ENCODE assay signal across 8 cellular contexts in genomic region chr10:21518629-21519321, GRCh38. TPM values are rescaled to one million over a fixed set of nuclear protein-coding genes. Genes with fewer than 3 reads are reported as not detected.
DNase-seq lines count a peak whose midpoint lies in the region; ATAC-seq and TF ChIP-seq lines count a peak whose summit lies in the region.

No MANE protein-coding gene starts in this region.

- no peaks in the 10 kb centered on the region for H3K9me3 ChIP-seq in sigmoid colon

- TF ChIP-seq EP300 in sigmoid colon (IDR thresholded peaks at IDR 0.05): no peak

- TF ChIP-seq CTCF in sigmoid colon (IDR thresholded peaks at IDR 0.05): no peak

- no peak for TF ChIP-seq POLR2A in sigmoid colon (IDR thresholded peaks at IDR 0.05)

- peak; percentile 48 for ATAC-seq in Right ventricle myocardium superior (ENCODE audit: poor library complexity)
- ATAC-seq in HG02973 (IDR thresholded peaks at IDR 0.05; ENCODE audit: unreplicated experiment): no peak
- ATAC-seq in HG03196 (IDR thresholded peaks at IDR 0.05; ENCODE audit: unreplicated experiment): no peak

- DNase-seq in NCI-H2227 (lab: John Stamatoyannopoulos, UW; ENCODE audit: unreplicated experiment) (peak; percentile 51), NCI-H2227 treated with DMSO at 0.1 percent for 48 hours (lab: John Stamatoyannopoulos, UW) (no peak), UCSD-AML1 (lab: John Stamatoyannopoulos, UW; ENCODE audit: unreplicated experiment) (peak; percentile 21), Right ventricle myocardium superior (no peak), sigmoid colon (no peak), T-helper 9 cell (no peak)

- peak overlapping the region; percentile 45 to 68 (median 64) for H3K4me3 ChIP-seq in sigmoid colon

- no peaks in the 10 kb centered on the region for H3K36me3 ChIP-seq in sigmoid colon

- 3 to 5% methylated on average over 16 of the region's 16 CpGs for WGBS in sigmoid colon, 2 donors

- peak overlapping the region; percentile 86 to 99 (median 92) for H3K27ac ChIP-seq in sigmoid colon

- H3K4me1 ChIP-seq in sigmoid colon: peaks cover 0 to 73% (median 42%) of the 10 kb centered on the region in 4 donors

- peaks cover 0 to 6% (median 0%) of the 10 kb centered on the region in 3 donors for H3K27me3 ChIP-seq in sigmoid colon

- intact Hi-C loops in Right ventricle myocardium superior (cut with DNase I) (no loop called here), sigmoid colon (cut with DNase I) (loop anchor here (1.0 to 10.0 kb wide), 3 partner anchors 15 to 1579 kb away; partner anchors contain the start of genes MSRB2 and PIP4K2A)

RNA-seq across cellular contexts. Expression of gene SKIDA1, which starts 6.7 kb away (rescaled TPM):
- total RNA-seq in Right ventricle myocardium superior (3.3 TPM), sigmoid colon (1 to 10 TPM in 3 of 4 donors, under 1 TPM in 1; 0.82 to 4.2 (median 3.4) TPM)
- polyA plus RNA-seq in sigmoid colon: under 1 TPM in 1 of 3 donors, not detected in 2; 0.10 TPM

RNA-seq across cellular contexts. Expression of gene MLLT10, which starts 15.3 kb away (rescaled TPM):
- total RNA-seq in Right ventricle myocardium superior (22.9 TPM), sigmoid colon (10 to 100 TPM; 36.0 to 53.7 (median 45.1) TPM)
- 10 to 100 TPM in 2 of 3 donors, 1 to 10 TPM in 1; 8.6 to 16.1 (median 10.2) TPM for polyA plus RNA-seq in sigmoid colon

Comparison
In these comparisons a context has a peak if more than half of its experiments do, and no peak if none do; other contexts are left out.
1. DNase-seq: peak in NCI-H2227 (single experiment) and UCSD-AML1 (single experiment); none in NCI-H2227 treated with DMSO at 0.1 percent for 48 hours (single experiment), Right ventricle myocardium superior (single experiment), sigmoid colon (single experiment) and T-helper 9 cell (single experiment).